ENCODE assay signal across 8 cellular contexts in genomic region chr11:111870887-111871692, GRCh38. TPM values are rescaled to one million over a fixed set of nuclear protein-coding genes. Genes with fewer than 3 reads are reported as not detected.
A peak's percentile ranks its signal among the peaks of the same experiment; 100 is the strongest.
DNase-seq lines count a peak whose midpoint lies in the region; ATAC-seq, FAIRE-seq and TF ChIP-seq lines count a peak whose summit lies in the region.

TSS of gene ALG9 (minus strand) at chr11:111871581. CDS start at chr11:111871482, 99 bp downstream.

- peaks cover 4% of the 10 kb centered on the region for H3K79me2 ChIP-seq in endothelial cell of umbilical vein (ENCODE audit: control insufficient read depth, insufficient read depth, low read length)

- H3K4me3 ChIP-seq in endothelial cell of umbilical vein (replicated peaks in 1 of 3; ENCODE audit: insufficient read depth in 1 of 3, low read depth in 1 of 3, low read length in 3 of 3) = peak within 1 kb of the TSS; percentile 72 to 93 (median 81)

- peak; percentile 91 for ATAC-seq in GM19455 (IDR thresholded peaks at IDR 0.05; ENCODE audit: unreplicated experiment)

- no peaks in the 10 kb centered on the region for H4K20me1 ChIP-seq in endothelial cell of umbilical vein (replicated peaks; ENCODE audit: control insufficient read depth, extremely low read depth, insufficient read depth, low read length)

- intact Hi-C loops in endothelial cell of umbilical vein (cut with micrococcal nuclease) = loop anchor here (2.0 kb wide), 2 partner anchors 56 to 154 kb away; partner anchors contain the start of gene DLAT

- TF ChIP-seq CTCF in endothelial cell of umbilical vein (IDR thresholded peaks at IDR 0.05; ENCODE audit: extremely low read depth in 1 of 2, insufficient read depth in 1 of 2, low read depth in 1 of 2, low read length in 2 of 2) = peak; percentile 8 to 15

- TSS peak; percentile 75 for BruUV-seq in endothelial cell of umbilical vein (replicated peaks; lab: Mats Ljungman, UMichigan)

- H3K4me1 ChIP-seq in endothelial cell of umbilical vein (ENCODE audit: control insufficient read depth, extremely low read depth, insufficient read depth, low read length) = peaks cover 8% of the 10 kb centered on the region

- peak; percentile 80 for FAIRE-seq in endothelial cell of umbilical vein (lab: Jason Lieb, UNC)

- peak within 1 kb of the TSS; percentile 96 for H2AFZ ChIP-seq in endothelial cell of umbilical vein (ENCODE audit: low read depth, low read length)

- peak; percentile 74 for DNase-seq in COLO829 (ENCODE audit: low spot score)
- DNase-seq in HPDE6-E6E7 (ENCODE audit: extremely low spot score) = peak; percentile 48
- DNase-seq in NOMO-1 treated with dmso at 0.1 percent for 144 hours (lab: John Stamatoyannopoulos, UW; ENCODE audit: unreplicated experiment) = peak; percentile 43
- peak; percentile 67 for DNase-seq in activated CD8-positive, alpha-beta memory T cell treated with anti-CD3 and anti-CD28 coated beads, Interleukin-2, amount 50 U/mL, for 24 hours (ENCODE audit: extremely low read depth)
- DNase-seq in endothelial cell of umbilical vein (ENCODE audit: low read depth, low spot score) = peak; percentile 87
- DNase-seq in middle frontal gyrus (ENCODE audit: extremely low spot score, low spot score) = peak; percentile 59
- peak; percentile 75 to 78 for DNase-seq in stimulated activated CD8-positive, alpha-beta memory T cell treated with anti-CD3 and anti-CD28 coated beads, Interleukin-4, amount 100 ng/mL, for 1 hour (ENCODE audit: low read depth in 2 of 2, low spot score in 1 of 2)

- peaks cover 0 to 2% of the 10 kb centered on the region in 2 experiments for H3K36me3 ChIP-seq in endothelial cell of umbilical vein (ENCODE audit: control insufficient read depth in 2 of 2, extremely low read depth in 1 of 2, insufficient read depth in 2 of 2, low read length in 2 of 2)

- no peaks in the 10 kb centered on the region for H3K27me3 ChIP-seq in endothelial cell of umbilical vein (ENCODE audit: control insufficient read depth in 2 of 2, insufficient read depth in 2 of 2, low read length in 2 of 2)

- POLR2A ChIA-PET in endothelial cell of umbilical vein (lab: Charles Lee) = interaction anchor here (0.7 to 2.2 kb wide), 5 partner anchors 10 to 243 kb away, joined by 3 to 11 read pairs (median 5); no protein-coding TSS in a partner anchor

- peak within 1 kb of the TSS; percentile 71 for H3K27ac ChIP-seq in endothelial cell of umbilical vein (ENCODE audit: insufficient read depth, low read depth, low read length)

- CTCF ChIA-PET in endothelial cell of umbilical vein (lab: Charles Lee) = interaction anchor here (0.6 to 2.8 kb wide), 36 partner anchors 9 to 409 kb away, joined by 3 to 23 read pairs (median 3); partner anchors contain the start of genes BCO2, C11orf52, CFAP68 and TIMM8B

- no peaks in the 10 kb centered on the region for H3K9me3 ChIP-seq in endothelial cell of umbilical vein (replicated peaks; ENCODE audit: control insufficient read depth, insufficient read depth, low read length)

- no peaks in the 10 kb centered on the region for H3K9me1 ChIP-seq in endothelial cell of umbilical vein (replicated peaks; ENCODE audit: control insufficient read depth, extremely low read depth, insufficient read depth, low read length)

- TF ChIP-seq POLR2A in endothelial cell of umbilical vein (IDR thresholded peaks at IDR 0.05; ENCODE audit: low read depth, low read length) = peak; percentile 92

- H3K9ac ChIP-seq in endothelial cell of umbilical vein (replicated peaks; ENCODE audit: extremely low read depth, insufficient read depth, low read length) = peak within 1 kb of the TSS; percentile 87

- dilution Hi-C loops in endothelial cell of umbilical vein (cut with MboI; ENCODE audit: extremely low pct_ligation_motif_present, low sequenced_read_pairs) = no loop called here

- H3K4me2 ChIP-seq in endothelial cell of umbilical vein (ENCODE audit: insufficient read depth, low read length) = peak within 1 kb of the TSS; percentile 91

TF ChIP-seq in endothelial cell of umbilical vein, 7 proteins besides CTCF, POLR2A, EP300 and RAD21:
- TF ChIP-seq POLR2AphosphoS5 (IDR thresholded peaks at IDR 0.05; ENCODE audit: insufficient read depth, low read depth, low read length) = peak; percentile 84
- TF ChIP-seq, protein P1, sequence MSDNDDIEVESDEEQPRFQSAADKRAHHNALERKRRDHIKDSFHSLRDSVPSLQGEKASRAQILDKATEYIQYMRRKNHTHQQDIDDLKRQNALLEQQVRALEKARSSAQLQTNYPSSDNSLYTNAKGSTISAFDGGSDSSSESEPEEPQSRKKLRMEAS (IDR thresholded peaks at IDR 0.05; ENCODE audit: insufficient read depth, insufficient read length) = no peak
TF ChIP-seq in endothelial cell of umbilical vein: peak in this region for 1.

RNA-seq across cellular contexts. Expression of gene ALG9, which starts in this region (rescaled TPM):
- 29.1 and 33.5 TPM in 2 replicates for total RNA-seq in endothelial cell of umbilical vein
- 29.4 TPM in 2 replicates for polyA plus RNA-seq in endothelial cell of umbilical vein
- 19.2 and 21.1 TPM in 2 replicates for polyA plus RNA-seq in endothelial cell of umbilical vein (2011; cell fraction: cytosol; rRNA removed)
- polyA plus RNA-seq in endothelial cell of umbilical vein (2011; cell fraction: nucleus; rRNA removed) = 48.4 and 54.2 TPM in 2 replicates
- 22.9 and 31.3 TPM in 2 replicates for polyA plus RNA-seq in endothelial cell of umbilical vein (2012)
- 61.2 and 61.9 TPM in 2 replicates for polyA minus RNA-seq in endothelial cell of umbilical vein
- 21.8 TPM for polyA minus RNA-seq in endothelial cell of umbilical vein (2011; cell fraction: cytosol; rRNA and poly(A)+ RNA removed)
- 36.0 and 46.6 TPM in 2 replicates for polyA minus RNA-seq in endothelial cell of umbilical vein (2011; cell fraction: nucleus; rRNA and poly(A)+ RNA removed)

Comparison
In these comparisons a context has a peak if more than half of its experiments do, and no peak if none do; other contexts are left out.
1. Peak in every context shown above with its lines: DNase-seq, ATAC-seq, H3K4me3 ChIP-seq and H3K27ac ChIP-seq.